ENCODE assay signal across 9 cellular contexts in the genomic region with DNA sequence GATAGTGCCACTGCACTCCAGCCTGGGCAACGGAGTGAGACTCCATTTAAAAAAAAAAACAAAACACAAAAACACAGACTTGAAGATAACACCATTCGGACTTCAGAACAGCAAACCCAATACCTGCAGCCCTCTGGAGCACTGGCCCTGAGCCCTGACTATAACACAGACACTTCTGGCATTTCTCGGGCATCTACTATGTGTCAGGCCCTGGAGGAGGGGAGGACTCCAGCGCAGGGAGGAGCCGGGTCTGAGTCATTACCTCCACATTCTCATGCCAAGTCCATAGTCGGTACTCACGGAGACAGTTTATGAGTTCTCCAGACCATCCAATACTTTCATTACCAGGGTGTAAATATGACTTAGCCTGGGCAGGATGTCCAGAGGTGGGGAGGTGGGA. TPM values are rescaled to one million over a fixed set of nuclear protein-coding genes. Genes with fewer than 3 reads are reported as not detected.
DNase-seq lines count a peak whose midpoint lies in the region; ATAC-seq, FAIRE-seq and TF ChIP-seq lines count a peak whose summit lies in the region.
"Had no signal": no experiment of that assay in that cellular context is flagged by ENCODE, and none has a peak within 500 bp of the region (broad histone marks: within the 10 kb centered on the region; RNA-seq: fewer than 3 reads in every experiment).

No MANE protein-coding gene starts in this region.

- DNase-seq in ELR (ENCODE audit: low read depth) (peak; percentile 90), RPMI7951 (ENCODE audit: low read depth) (peak; percentile 88), fibroblast of gingiva (ENCODE audit: low read depth) (peak; percentile 45), T-helper 2 cell (no peak), D721Med (ENCODE audit: insufficient read length, low spot score) (no peak)
- DNase-seq in stimulated activated CD8-positive, alpha-beta memory T cell treated with anti-CD3 and anti-CD28 coated beads, Interleukin-4, amount 100 ng/mL, for 48 hours = no peak

- no peak for TF ChIP-seq CTCF in D721Med (IDR thresholded peaks at IDR 0.05; ENCODE audit: insufficient read depth, missing control alignments)

- FAIRE-seq in D721Med (lab: Jason Lieb, UNC) = no peak

- no peak for ATAC-seq in GM18517 (IDR thresholded peaks at IDR 0.05; ENCODE audit: unreplicated experiment)

- no peak overlapping the region for H3K4me3 ChIP-seq in rectal smooth muscle tissue (ENCODE audit: low read length)
- H3K4me3 ChIP-seq: upper lobe of left lung had no signal

- peak overlapping the region; percentile 47 for H3K27ac ChIP-seq in rectal smooth muscle tissue (ENCODE audit: low read depth, low read length)

- H3K27me3 ChIP-seq in rectal smooth muscle tissue (ENCODE audit: control insufficient read depth, insufficient read depth, low read length) = no peaks in the 10 kb centered on the region
- H3K27me3 ChIP-seq: upper lobe of left lung had no signal

- peaks cover 8% of the 10 kb centered on the region for H3K4me1 ChIP-seq in rectal smooth muscle tissue (ENCODE audit: control insufficient read depth, insufficient read depth, low read length)

- H3K36me3 ChIP-seq in rectal smooth muscle tissue (ENCODE audit: control insufficient read depth, insufficient read depth, low read length) = no peaks in the 10 kb centered on the region

- no peak overlapping the region for H3K9ac ChIP-seq in rectal smooth muscle tissue (ENCODE audit: low read length)

RNA-seq across cellular contexts. Expression of gene PITPNM3, which starts 48.8 kb away (rescaled TPM):
- 0.10 and 0.12 TPM in 2 replicates for total RNA-seq in RPMI7951 (2014; rRNA removed; shearing (Covaris generic))

Comparison
In these comparisons a context has a peak if more than half of its experiments do, and no peak if none do; other contexts are left out.
1. DNase-seq: peak in ELR (single experiment), RPMI7951 (single experiment) and fibroblast of gingiva (single experiment); none in T-helper 2 cell (0 of 5), stimulated activated CD8-positive, alpha-beta memory T cell treated with anti-CD3 and anti-CD28 coated beads, Interleukin-4, amount 100 ng/mL, for 48 hours (single experiment) and D721Med (single experiment).